15 cellular contexts compared by ENCODE assay signal in the genomic region with DNA sequence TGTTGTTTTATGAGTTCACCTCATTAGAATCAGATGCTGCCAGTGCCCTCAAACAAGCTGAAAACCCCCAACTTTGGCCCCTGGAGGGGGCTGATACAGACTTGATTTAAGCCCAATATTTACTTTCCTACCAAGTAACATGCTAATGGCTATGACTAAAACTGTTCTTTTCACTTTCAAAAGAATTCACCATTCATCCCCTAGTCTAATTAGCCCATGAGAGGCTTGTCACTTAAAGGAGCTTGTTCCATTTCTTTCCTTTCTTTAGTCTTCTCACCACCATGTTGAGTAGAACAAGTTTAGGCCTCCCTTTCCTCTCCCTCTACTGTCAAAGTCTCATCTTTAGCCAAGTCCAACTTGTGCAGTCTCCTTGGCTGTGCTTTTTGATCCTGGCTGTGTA. TPM values are rescaled to one million over a fixed set of nuclear protein-coding genes. Genes with fewer than 3 reads are reported as not detected.
DNase-seq lines count a peak whose midpoint lies in the region; ATAC-seq, FAIRE-seq and TF ChIP-seq lines count a peak whose summit lies in the region.
"Had no signal": no experiment of that assay in that cellular context is flagged by ENCODE, and none has a peak within 500 bp of the region (broad histone marks: within the 10 kb centered on the region; RNA-seq: fewer than 3 reads in every experiment).

No MANE protein-coding gene starts in this region.

- H3K18ac ChIP-seq in H1 (ENCODE audit: extremely low read depth, low read length), result no peak overlapping the region

- H2BK120ac ChIP-seq in H1 (replicated peaks; ENCODE audit: low read depth, low read length), result no peak overlapping the region

- H3K4me1 Mint-ChIP-seq in activated naive CD8-positive, alpha-beta T cell treated with anti-CD3 and anti-CD28 coated beads, Interleukin-2, amount 50 U/mL, for 24 hours, result no peaks in the 10 kb centered on the region
- H3K4me1 Mint-ChIP-seq: CD8-positive, alpha-beta memory T cell had no signal

- no peak overlapping the region for H3K14ac ChIP-seq in H1 (ENCODE audit: insufficient read length)

- H3K4ac ChIP-seq in H1 (replicated peaks; ENCODE audit: insufficient read length, low read depth, low read length), result no peak overlapping the region

- peak overlapping the region; percentile 55 for H3K4me2 ChIP-seq in OCI-LY3 (ENCODE audit: low read length)
- peak overlapping the region; percentile 19 to 23; a peak in 1 of 4 replicates for H3K4me2 ChIP-seq in H1 (ENCODE audit: insufficient read depth in 1 of 2, low read depth in 2 of 2, low read length in 2 of 2)
- H3K4me2 ChIP-seq: BLaER1 had no signal

- no peak overlapping the region for H3K56ac ChIP-seq in H1 (replicated peaks; ENCODE audit: insufficient read length, low read depth, low read length)

- H2AK5ac ChIP-seq in H1 (ENCODE audit: low read depth, low read length), result no peak overlapping the region

- H3K9me3 ChIP-seq in HUES48 (ENCODE audit: control insufficient read depth, insufficient read depth, low read length) (no peaks in the 10 kb centered on the region), OCI-LY3 (ENCODE audit: insufficient read depth, low read length) (peaks cover 9% of the 10 kb centered on the region; the same call in 1 of the 2 replicates), H1 (ENCODE audit: insufficient read depth in 2 of 2, low read depth in 1 of 2, low read length in 1 of 2) (no peaks in the 10 kb centered on the region), heart left ventricle (peaks cover 0 to 2% (median 0%) of the 10 kb centered on the region in 12 donors)

- H3K27me3 ChIP-seq in HUES48 (ENCODE audit: control insufficient read depth, insufficient read depth, low read length) (no peaks in the 10 kb centered on the region), OCI-LY3 (ENCODE audit: low read depth, low read length) (no peaks in the 10 kb centered on the region), H1 (replicated peaks in 1 of 4; ENCODE audit: control insufficient read depth in 3 of 4, extremely low read depth in 1 of 4, insufficient read depth in 3 of 4, low read length in 3 of 4) (no peaks in the 10 kb centered on the region; a peak in 1 of 7 replicates), heart left ventricle (peaks cover 0 to 9% (median 0%) of the 10 kb centered on the region in 9 donors)
- H3K27me3 ChIP-seq: BLaER1 had no signal

- H3K23me2 ChIP-seq in H1 (ENCODE audit: low read depth, low read length), result no peaks in the 10 kb centered on the region

- no peaks in the 10 kb centered on the region for H4K20me1 ChIP-seq in OCI-LY3 (ENCODE audit: insufficient read depth, low read length)
- H4K20me1 ChIP-seq in H1 (replicated peaks in 1 of 2; ENCODE audit: control insufficient read depth in 1 of 2, insufficient read depth in 2 of 2, low read length in 2 of 2), result peaks cover 2 to 3% of the 10 kb centered on the region in 2 experiments
- H4K20me1 ChIP-seq: BLaER1 had no signal

- H3K27ac Mint-ChIP-seq in activated naive CD8-positive, alpha-beta T cell treated with anti-CD3 and anti-CD28 coated beads, Interleukin-2, amount 50 U/mL, for 24 hours, result no peak overlapping the region
- H3K27ac Mint-ChIP-seq: CD8-positive, alpha-beta memory T cell had no signal

- H3K36me3 Mint-ChIP-seq in activated naive CD8-positive, alpha-beta T cell treated with anti-CD3 and anti-CD28 coated beads, Interleukin-2, amount 50 U/mL, for 24 hours (ENCODE audit: low read depth), result no peaks in the 10 kb centered on the region
- H3K36me3 Mint-ChIP-seq: CD8-positive, alpha-beta memory T cell had no signal

- ATAC-seq in activated naive CD8-positive, alpha-beta T cell treated with anti-CD3 and anti-CD28 coated beads, Interleukin-2, amount 50 U/mL, for 24 hours, result no peak
- no peak for ATAC-seq in heart left ventricle
- ATAC-seq: GM12878 had no signal

- no peak for TF ChIP-seq RAD21 in H1 (IDR thresholded peaks at IDR 0.05 in 1 of 2, conservative IDR thresholded peaks at IDR 0.05 in 1 of 2; ENCODE audit: low read depth in 2 of 2, low read length in 2 of 2)

- no peaks in the 10 kb centered on the region for H3K27me3 Mint-ChIP-seq in activated naive CD8-positive, alpha-beta T cell treated with anti-CD3 and anti-CD28 coated beads, Interleukin-2, amount 50 U/mL, for 24 hours

- H2BK20ac ChIP-seq in H1 (ENCODE audit: low read length), result no peak overlapping the region

- H4K5ac ChIP-seq in H1 (ENCODE audit: insufficient read length, low read depth, low read length), result no peak overlapping the region

- POLR2A ChIA-PET in H1 (lab: Charles Lee; ENCODE audit: partially characterized antibody), result interaction anchor here (1.1 kb wide), 1 partner anchor 33 kb away, joined by 3 read pairs; no protein-coding TSS in a partner anchor

- no peak overlapping the region for H4K8ac ChIP-seq in H1 (ENCODE audit: extremely low read depth, insufficient read depth, low read length)

- no peak for TF ChIP-seq EP300 in H1 (IDR thresholded peaks at IDR 0.05; ENCODE audit: borderline replicate concordance in 1 of 2, low read depth in 2 of 2, low read length in 2 of 2)

- H3K79me2 ChIP-seq in OCI-LY3 (ENCODE audit: low read length), result no peaks in the 10 kb centered on the region
- no peaks in the 10 kb centered on the region; a peak in 1 of 4 replicates for H3K79me2 ChIP-seq in H1 (ENCODE audit: control insufficient read depth in 1 of 2, insufficient read depth in 2 of 2, low read length in 2 of 2)

- no peak overlapping the region for H4K91ac ChIP-seq in H1 (replicated peaks; ENCODE audit: insufficient read length, low read length)

- H3K4me1 ChIP-seq in HUES48 (ENCODE audit: control insufficient read depth, insufficient read depth, low read length) (peaks cover 19% of the 10 kb centered on the region), OCI-LY3 (ENCODE audit: low read length) (peaks cover 21% of the 10 kb centered on the region), H1 (replicated peaks in 1 of 4; ENCODE audit: control insufficient read depth in 3 of 4, insufficient read depth in 4 of 4, low read length in 3 of 4) (peaks cover 0 to 4% (median 4%) of the 10 kb centered on the region in 4 experiments; a peak in 6 of 7 replicates), heart left ventricle (peaks cover 0 to 23% (median 3%) of the 10 kb centered on the region in 12 donors)
- H3K4me1 ChIP-seq: BLaER1, Caco-2 had no signal

- no peak overlapping the region for H2BK15ac ChIP-seq in H1 (ENCODE audit: low read length)

- H3K27ac ChIP-seq in HUES48 (ENCODE audit: low read depth, low read length) (peak overlapping the region; percentile 3), OCI-LY3 (ENCODE audit: low read length) (peak overlapping the region; percentile 17; the same call in 1 of the 2 replicates), H1 (ENCODE audit: low read depth, low read length) (no peak overlapping the region), coronary artery (no peak overlapping the region), heart left ventricle (no peak overlapping the region)
- H3K27ac ChIP-seq: 22Rv1, BLaER1 had no signal

- DNase-seq in GM12865 (ENCODE audit: low read depth) (peak; percentile 3), H1 (ENCODE audit: low read depth in 1 of 2, low spot score in 2 of 2) (no peak), coronary artery (ENCODE audit: low spot score) (no peak), heart left ventricle (no peak), DMS153 (lab: John Stamatoyannopoulos, UW) (no peak)
- no peak for DNase-seq in activated naive CD8-positive, alpha-beta T cell treated with anti-CD3 and anti-CD28 coated beads, Interleukin-2, amount 50 U/mL, for 24 hours
- DNase-seq: Caco-2; CD8-positive, alpha-beta memory T cell; H7 had no signal

- intact Hi-C loops in heart left ventricle (cut with DNase I), result no loop called here

- H3K4me3 Mint-ChIP-seq in activated naive CD8-positive, alpha-beta T cell treated with anti-CD3 and anti-CD28 coated beads, Interleukin-2, amount 50 U/mL, for 24 hours, result no peak overlapping the region
- H3K4me3 Mint-ChIP-seq: CD8-positive, alpha-beta memory T cell had no signal

- H2AFZ ChIP-seq in OCI-LY3 (ENCODE audit: low read depth, low read length), result no peak overlapping the region
- no peak overlapping the region for H2AFZ ChIP-seq in H1 (ENCODE audit: low read length)

- CTCF ChIA-PET in H1 (lab: Charles Lee; ENCODE audit: partially characterized antibody), result interaction anchor here (0.8 to 1.9 kb wide), 4 partner anchors 10 to 141 kb away, joined by 4 to 7 read pairs (median 4); no protein-coding TSS in a partner anchor

- no peak for FAIRE-seq in H1 (lab: Jason Lieb, UNC)
- FAIRE-seq: GM12878 had no signal

- H2BK12ac ChIP-seq in H1 (ENCODE audit: low read depth, low read length), result no peak overlapping the region

- H2BK5ac ChIP-seq in H1 (ENCODE audit: low read depth, low read length), result no peak overlapping the region

- no peak overlapping the region for H3K23ac ChIP-seq in H1 (ENCODE audit: insufficient read length)

- no peak overlapping the region for H3K4me3 ChIP-seq in GM12865 (ENCODE audit: low read depth, low read length)
- H3K4me3 ChIP-seq in HUES48 (ENCODE audit: low read depth, low read length), result no peak overlapping the region
- 0 out of 2 replicates have a peak overlapping the region, but pooled peaks have one; percentile 6 for H3K4me3 ChIP-seq in OCI-LY3 (ENCODE audit: low read length)
- no peak overlapping the region for H3K4me3 ChIP-seq in H1 (ENCODE audit: extremely low read depth in 1 of 4, insufficient read depth in 2 of 4, low read depth in 3 of 4, low read length in 4 of 4)
- H3K4me3 ChIP-seq in coronary artery, result no peak overlapping the region
- no peak overlapping the region for H3K4me3 ChIP-seq in heart left ventricle
- H3K4me3 ChIP-seq: BLaER1, GM12878 had no signal

- TF ChIP-seq POLR2A in H1 (IDR thresholded peaks at IDR 0.05; ENCODE audit: control extremely low read depth in 1 of 2, low read depth in 2 of 2, low read length in 2 of 2), result no peak
- no peak for TF ChIP-seq POLR2A in heart left ventricle (IDR thresholded peaks at IDR 0.05)

- H3K36me3 ChIP-seq in HUES48 (ENCODE audit: control insufficient read depth, insufficient read depth, low read length) (peaks cover 10% of the 10 kb centered on the region), OCI-LY3 (replicated peaks; ENCODE audit: low read depth, low read length) (peaks cover 18% of the 10 kb centered on the region), H1 (ENCODE audit: control insufficient read depth in 2 of 4, insufficient read depth in 4 of 4, low read length in 3 of 4) (peaks cover 0 to 6% (median 4%) of the 10 kb centered on the region in 4 experiments; a peak in 4 of 8 replicates), heart left ventricle (no peaks in the 10 kb centered on the region)
- H3K36me3 ChIP-seq: BLaER1 had no signal

- TF ChIP-seq CTCF in GM12865 (IDR thresholded peaks at IDR 0.05; ENCODE audit: insufficient read depth, low read depth, low read length, missing control alignments) (no peak), OCI-LY3 (IDR thresholded peaks at IDR 0.05; ENCODE audit: low read depth, low read length) (no peak), H1 (IDR thresholded peaks at IDR 0.05; ENCODE audit: control extremely low read depth in 1 of 3, insufficient read depth in 1 of 3, low read depth in 1 of 3, low read length in 3 of 3) (no peak), coronary artery (IDR thresholded peaks at IDR 0.05) (no peak), heart left ventricle (IDR thresholded peaks at IDR 0.05) (no peak)

- no peaks in the 10 kb centered on the region; the same call in 1 of the 2 replicates for H3K79me1 ChIP-seq in H1 (ENCODE audit: low read depth, low read length)

- no peak overlapping the region for H3K9ac ChIP-seq in HUES48 (ENCODE audit: low read depth, low read length)
- H3K9ac ChIP-seq in OCI-LY3 (ENCODE audit: low read length), result no peak overlapping the region; the same call in 1 of the 2 replicates
- no peak overlapping the region for H3K9ac ChIP-seq in H1 (replicated peaks in 1 of 4; ENCODE audit: extremely low read depth in 1 of 4, low read depth in 3 of 4, low read length in 3 of 4)
- H3K9ac ChIP-seq: BLaER1 had no signal

- H3K9me3 Mint-ChIP-seq in activated naive CD8-positive, alpha-beta T cell treated with anti-CD3 and anti-CD28 coated beads, Interleukin-2, amount 50 U/mL, for 24 hours, result peaks cover 4% of the 10 kb centered on the region

RNA-seq across cellular contexts. Expression of a gene that starts 50.4 kb away (rescaled TPM):
- 23.7 and 25.0 TPM in 2 replicates for total RNA-seq in H1 (2021; fragmentation: NEBNext Ultra II Directional; extraction: Animal tissue kit (Norgen Biotek cat#: 25700))
- polyA plus RNA-seq in H1 (2011; rRNA removed) (7.7 and 11.9 TPM in 2 replicates), heart left ventricle (1 to 10 TPM in 1 of 2 donors, under 1 TPM in 1; 0.71 to 3.4 TPM)
- polyA plus RNA-seq in H1 (2011; cell fraction: cytosol; rRNA removed), result 15.5 TPM
- polyA plus RNA-seq in H1 (2011; cell fraction: nucleus; rRNA removed), result 10.2 TPM
- polyA plus RNA-seq in H1 (2012, experiment 1 of 2), result 12.9 to 21.5 TPM (median 14.9 TPM) in 4 replicates
- 3.3 TPM for polyA plus RNA-seq in H1 (2012, experiment 2 of 2)
- polyA plus RNA-seq in H1 (2013, experiment 1 of 2), result 15.4 TPM
- polyA plus RNA-seq in H1 (2013, experiment 2 of 2), result 15.1 TPM
- 21.2 and 23.6 TPM in 2 replicates for polyA minus RNA-seq in H1 (2011; rRNA and poly(A)+ RNA removed)
- 14.4 TPM for polyA minus RNA-seq in H1 (2011; cell fraction: cytosol; rRNA and poly(A)+ RNA removed)
- 18.4 TPM for polyA minus RNA-seq in H1 (2011; cell fraction: nucleus; rRNA and poly(A)+ RNA removed)
- 10 to 100 TPM in 5 of 9 donors, 1 to 10 TPM in 4; 3.8 to 16.5 (median 10.1) TPM for total RNA-seq in heart left ventricle
- total RNA-seq: A673 had no signal
- polyA plus RNA-seq: CD8-positive, alpha-beta memory T cell had no signal

Comparison
In these comparisons a context has a peak if more than half of its experiments do, and no peak if none do; other contexts are left out.
1. H3K27ac ChIP-seq: peak in HUES48 (single experiment) and OCI-LY3 (single experiment); none in H1 (single experiment), coronary artery (0 of 2) and heart left ventricle (0 of 12).